In the genomic region with DNA sequence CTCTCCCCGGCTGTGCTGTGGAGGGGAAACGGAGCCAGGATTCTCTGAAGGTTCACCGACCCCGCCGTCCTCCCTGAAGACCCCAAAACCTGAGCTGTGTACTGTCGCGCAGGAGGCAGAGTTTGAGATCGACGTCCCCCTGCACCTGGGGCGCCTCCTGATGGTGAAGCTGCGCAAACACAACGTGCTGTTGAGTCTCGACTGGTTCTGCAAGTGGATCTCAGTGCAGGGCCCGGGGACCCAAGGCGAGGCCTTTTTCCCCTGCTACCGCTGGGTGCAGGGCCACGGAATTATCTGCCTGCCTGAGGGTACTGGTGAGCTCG, we compare ENCODE assay signal across 9 cellular contexts.
A peak's percentile ranks its signal among the peaks of the same experiment; 100 is the strongest.
DNase-seq lines count a peak whose midpoint lies in the region; ATAC-seq and TF ChIP-seq lines count a peak whose summit lies in the region.
"Had no signal": no experiment of that assay in that cellular context is flagged by ENCODE, and none has a peak within 500 bp of the region (broad histone marks: within the 10 kb centered on the region; RNA-seq: fewer than 3 reads in every experiment).

No MANE protein-coding gene starts in this region.

- H3K4me1 ChIP-seq in DOHH2 (ENCODE audit: control insufficient read depth, low read length): no peaks in the 10 kb centered on the region
- H3K4me1 ChIP-seq in Karpas-422 (ENCODE audit: low read length): no peaks in the 10 kb centered on the region
- H3K4me1 ChIP-seq in stomach: peaks cover 0 to 14% (median 10%) of the 10 kb centered on the region in 4 donors

- H4K20me1 ChIP-seq in DOHH2 (ENCODE audit: control insufficient read depth, insufficient read depth, low read depth, low read length) (no peaks in the 10 kb centered on the region), Karpas-422 (ENCODE audit: insufficient read depth, low read depth, low read length) (no peaks in the 10 kb centered on the region; the same call in 1 of the 2 replicates)

- no peak for TF ChIP-seq EP300 in stomach (IDR thresholded peaks at IDR 0.05)

- 8 to 50% (median 31%) methylated on average over 11 to 18 of the region's 18 CpGs for WGBS in stomach, 5 donors

- H3K9me2 ChIP-seq in DOHH2 (replicated peaks; ENCODE audit: control insufficient read depth, low read length): no peaks in the 10 kb centered on the region
- no peaks in the 10 kb centered on the region for H3K9me2 ChIP-seq in Karpas-422 (replicated peaks; ENCODE audit: insufficient read depth, low read length)

- DNase-seq in Karpas-422 (peak; percentile 59), dermis microvascular lymphatic vessel endothelial cell (ENCODE audit: low read depth in 2 of 2) (peak; percentile 32 to 44), neural crest cell (ENCODE audit: low read depth, low spot score) (no peak), stomach (no peak)
- no peak for DNase-seq in NK-92 treated with Interleukin-12 subunit alpha and Interleukin-12 subunit beta, amount 100 ng/mL, for 24 hours (lab: John Stamatoyannopoulos, UW)
- DNase-seq: activated B cell treated with CpG ODN at 0.5 μM for 24 hours had no signal

- H3K4me1 Mint-ChIP-seq in neural crest cell: peaks cover 6% of the 10 kb centered on the region
- H3K4me1 Mint-ChIP-seq: activated B cell treated with CpG ODN at 0.5 μM for 24 hours had no signal

- H3K4me3 ChIP-seq in DOHH2 (ENCODE audit: low read length) (no peak overlapping the region), Karpas-422 (ENCODE audit: low read length) (no peak overlapping the region), stomach (peak overlapping the region in 1 of 4 donors; percentile 6)

- intact Hi-C loops in stomach (cut with DNase I; ENCODE audit: low total_unique reads): no loop called here

- no peak for ATAC-seq in HG03460 (IDR thresholded peaks at IDR 0.05; ENCODE audit: unreplicated experiment)
- no peak for ATAC-seq in HG03457 (IDR thresholded peaks at IDR 0.05; ENCODE audit: unreplicated experiment)

- H3K79me2 ChIP-seq in DOHH2 (ENCODE audit: control insufficient read depth, low read length): no peaks in the 10 kb centered on the region
- no peaks in the 10 kb centered on the region for H3K79me2 ChIP-seq in Karpas-422 (ENCODE audit: low read length)

- H3K4me2 ChIP-seq in DOHH2 (ENCODE audit: low read length) (no peak overlapping the region), Karpas-422 (ENCODE audit: low read depth, low read length, poor library complexity, severe bottlenecking) (no peak overlapping the region)

- H3K27ac ChIP-seq in DOHH2 (ENCODE audit: low read depth, low read length) (no peak overlapping the region), Karpas-422 (ENCODE audit: low read length) (no peak overlapping the region), stomach (no peak overlapping the region)

- no peak overlapping the region for H3K27ac Mint-ChIP-seq in neural crest cell (ENCODE audit: unreplicated experiment)
- H3K27ac Mint-ChIP-seq: activated B cell treated with CpG ODN at 0.5 μM for 24 hours had no signal

- H3K36me3 Mint-ChIP-seq in neural crest cell (ENCODE audit: low read depth): peaks cover 5% of the 10 kb centered on the region

- TF ChIP-seq CTCF in DOHH2 (IDR thresholded peaks at IDR 0.05; ENCODE audit: low read depth, low read length, poor library complexity, severe bottlenecking): peak; percentile 44
- TF ChIP-seq CTCF in neural crest cell (conservative IDR thresholded peaks at IDR 0.05): peak; percentile 52
- no peak for TF ChIP-seq CTCF in stomach (IDR thresholded peaks at IDR 0.05)

- H3K9ac ChIP-seq in Karpas-422 (ENCODE audit: low read length): no peak overlapping the region

- H3K4me3 Mint-ChIP-seq in neural crest cell: no peak overlapping the region
- H3K4me3 Mint-ChIP-seq: activated B cell treated with CpG ODN at 0.5 μM for 24 hours had no signal

- H3F3A ChIP-seq in DOHH2 (ENCODE audit: control insufficient read depth, insufficient read depth): no peaks in the 10 kb centered on the region

- peaks cover 95% of the 10 kb centered on the region for H3K27me3 Mint-ChIP-seq in neural crest cell (ENCODE audit: low read depth)

- no peak overlapping the region for H2AFZ ChIP-seq in Karpas-422 (ENCODE audit: low read length)

- H3K27me3 ChIP-seq in DOHH2 (ENCODE audit: control insufficient read depth, low read length): peaks cover 10% of the 10 kb centered on the region
- H3K27me3 ChIP-seq in Karpas-422 (ENCODE audit: low read length): no peaks in the 10 kb centered on the region
- peaks cover 0 to 85% (median 30%) of the 10 kb centered on the region in 3 donors for H3K27me3 ChIP-seq in stomach

- no peak for TF ChIP-seq POLR2A in stomach (IDR thresholded peaks at IDR 0.05)

- no peaks in the 10 kb centered on the region for H3K9me3 ChIP-seq in DOHH2 (ENCODE audit: control insufficient read depth, insufficient read depth, low read length)
- no peaks in the 10 kb centered on the region for H3K9me3 ChIP-seq in Karpas-422 (ENCODE audit: low read length)
- H3K9me3 ChIP-seq in stomach: no peaks in the 10 kb centered on the region

- H3K36me3 ChIP-seq in DOHH2 (ENCODE audit: control insufficient read depth, low read length) (no peaks in the 10 kb centered on the region), Karpas-422 (ENCODE audit: insufficient read depth, low read length) (no peaks in the 10 kb centered on the region), stomach (no peaks in the 10 kb centered on the region)

- H3K9me3 Mint-ChIP-seq in neural crest cell: peaks cover 5% of the 10 kb centered on the region

Comparison
In these comparisons a context has a peak if more than half of its experiments do, and no peak if none do; other contexts are left out.
1. CTCF ChIP-seq: peak in DOHH2 (single experiment) and neural crest cell (single experiment); none in stomach (0 of 7).
2. DNase-seq: peak in Karpas-422 (single experiment) and dermis microvascular lymphatic vessel endothelial cell (2 of 2); none in neural crest cell (single experiment), stomach (single experiment) and NK-92 treated with Interleukin-12 subunit alpha and Interleukin-12 subunit beta, amount 100 ng/mL, for 24 hours (single experiment).